In the genomic region with DNA sequence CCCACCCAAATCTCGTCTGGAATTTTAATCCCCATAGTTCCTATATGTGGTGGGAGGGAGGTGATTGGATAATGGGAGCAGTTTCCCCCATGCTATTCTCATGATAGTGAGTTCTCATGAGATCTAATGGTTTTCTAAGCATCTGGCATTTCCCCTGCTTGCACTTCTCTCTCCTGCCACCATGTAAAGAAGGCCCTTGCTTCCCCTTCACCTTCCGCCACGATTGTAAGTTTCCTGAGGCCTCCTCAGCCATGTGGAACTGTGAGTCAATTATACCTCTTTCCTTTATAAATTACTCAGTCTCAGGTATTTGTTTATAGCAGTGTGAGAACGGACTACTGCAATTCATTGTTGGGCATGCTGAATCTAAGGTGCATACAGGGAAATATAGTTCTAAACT, we compare ENCODE assay signal across 11 cellular contexts. TPM values are rescaled to one million over a fixed set of nuclear protein-coding genes. Genes with fewer than 3 reads are reported as not detected.
DNase-seq lines count a peak whose midpoint lies in the region; ATAC-seq and TF ChIP-seq lines count a peak whose summit lies in the region.
"Not testable (repeated sequence)": the region's sequence is repeated elsewhere in the genome, so short reads cannot be mapped to it uniquely, and the experiment has no call there.
"Had no signal": no experiment of that assay in that cellular context is flagged by ENCODE, and none has a peak within 500 bp of the region (broad histone marks: within the 10 kb centered on the region; RNA-seq: fewer than 3 reads in every experiment).

No MANE protein-coding gene starts in this region.

- not testable (repeated sequence) for H3K27me3 ChIP-seq in BLaER1 treated with 17β-estradiol and CSF1 and Interleukin-3, amounts not matched to agents 10 nM and 100 nM; HAP-1 (ENCODE audit: low read depth); breast epithelium; gastroesophageal sphincter; lower lobe of right lung (ENCODE audit: low read depth); rectal smooth muscle tissue (ENCODE audit: control insufficient read depth, insufficient read depth, low read length); tibial artery

- H3K9ac ChIP-seq in BLaER1 treated with 17β-estradiol and CSF1 and Interleukin-3, amounts not matched to agents 10 nM and 100 nM; rectal smooth muscle tissue (ENCODE audit: low read length): not testable (repeated sequence)

- not testable (repeated sequence) for TF ChIP-seq POLR2A in breast epithelium (IDR thresholded peaks at IDR 0.05); gastroesophageal sphincter (IDR thresholded peaks at IDR 0.05)

- H3K4me2 ChIP-seq in BLaER1 treated with 17β-estradiol and CSF1 and Interleukin-3, amounts not matched to agents 10 nM and 100 nM = peak overlapping the region in 6 of 11 experiments; percentile 9 to 58 (median 21); a peak in 8 of 22 replicates

- in situ Hi-C loops in HAP-1 (cut with MboI; ENCODE audit: low sequenced_read_pairs) = not testable (repeated sequence)

- H3K4me1 ChIP-seq in BLaER1 treated with 17β-estradiol and CSF1 and Interleukin-3, amounts not matched to agents 10 nM and 100 nM = peaks cover 12 to 70% (median 39%) of the 10 kb centered on the region in 10 experiments
- H3K4me1 ChIP-seq in HAP-1 = peaks cover 12% of the 10 kb centered on the region
- H3K4me1 ChIP-seq in breast epithelium; gastroesophageal sphincter; lower lobe of right lung; rectal smooth muscle tissue (ENCODE audit: control insufficient read depth, insufficient read depth, low read length): not testable (repeated sequence)
- H3K4me1 ChIP-seq in tibial artery = peaks cover 0 to 49% (median 27%) of the 10 kb centered on the region in 4 donors

- not testable (repeated sequence) for TF ChIP-seq EP300 in gastroesophageal sphincter (IDR thresholded peaks at IDR 0.05)

- not testable (repeated sequence) for H3K36me3 ChIP-seq in BLaER1 treated with 17β-estradiol and CSF1 and Interleukin-3, amounts not matched to agents 10 nM and 100 nM; HAP-1 (replicated peaks); breast epithelium; gastroesophageal sphincter; lower lobe of right lung; rectal smooth muscle tissue (ENCODE audit: control insufficient read depth, insufficient read depth, low read length); tibial artery

- TF ChIP-seq CTCF in breast epithelium (IDR thresholded peaks at IDR 0.05) (peak in 1 of 3 donors; percentile 19), gastroesophageal sphincter (IDR thresholded peaks at IDR 0.05) (peak in 1 of 4 experiments; percentile 5), tibial artery (IDR thresholded peaks at IDR 0.05) (peak in 1 of 2 experiments; percentile 34)
- TF ChIP-seq CTCF in lower lobe of right lung (IDR thresholded peaks at IDR 0.05) = not testable (repeated sequence)

- not testable (repeated sequence) for H3K27ac ChIP-seq in BLaER1 treated with 17β-estradiol and CSF1 and Interleukin-3, amounts not matched to agents 10 nM and 100 nM
- peak overlapping the region; percentile 48 to 56 for H3K27ac ChIP-seq in breast epithelium
- H3K27ac ChIP-seq in gastroesophageal sphincter = peak overlapping the region in 3 of 4 donors; percentile 36 to 60 (median 59)
- peak overlapping the region; percentile 6 for H3K27ac ChIP-seq in lower lobe of right lung
- peak overlapping the region; percentile 65 for H3K27ac ChIP-seq in rectal smooth muscle tissue (ENCODE audit: low read depth, low read length)
- peak overlapping the region; percentile 69 to 79 for H3K27ac ChIP-seq in tibial artery

- not testable (repeated sequence) for ATAC-seq in gastroesophageal sphincter, lower lobe of right lung

- peak; percentile 27 to 45 for DNase-seq in HAP-1 (ENCODE audit: low spot score in 2 of 2)
- not testable (repeated sequence) for DNase-seq in breast epithelium (ENCODE audit: low spot score in 2 of 2); lower lobe of right lung; tibial artery

- not testable (repeated sequence) for H3K4me3 ChIP-seq in BLaER1 treated with 17β-estradiol and CSF1 and Interleukin-3, amounts not matched to agents 10 nM and 100 nM; HAP-1; breast epithelium; gastroesophageal sphincter; lower lobe of right lung; rectal smooth muscle tissue (ENCODE audit: low read length)
- peak overlapping the region in 1 of 2 donors; percentile 27 for H3K4me3 ChIP-seq in tibial artery

- peaks cover 0 to 27% (median 13%) of the 10 kb centered on the region in 11 experiments; a peak in 14 of 22 replicates for H3K9me3 ChIP-seq in BLaER1 treated with 17β-estradiol and CSF1 and Interleukin-3, amounts not matched to agents 10 nM and 100 nM (replicated peaks in 1 of 11)
- H3K9me3 ChIP-seq in HAP-1, breast epithelium, gastroesophageal sphincter, lower lobe of right lung, tibial artery: not testable (repeated sequence)

- WGBS in gastroesophageal sphincter (ENCODE audit: low coverage in 1 of 2), 2 donors = 54 to 70% methylated on average over 2 to 4 of the region's 4 CpGs

- intact Hi-C loops in breast epithelium (cut with DNase I; ENCODE audit: low total_unique reads); lower lobe of right lung (cut with DNase I); tibial artery (cut with DNase I; ENCODE audit: low total_unique reads): not testable (repeated sequence)

- not testable (repeated sequence) for H4K20me1 ChIP-seq in BLaER1 treated with 17β-estradiol and CSF1 and Interleukin-3, amounts not matched to agents 10 nM and 100 nM

RNA-seq across cellular contexts. Expression of a gene that starts 30.6 kb away (rescaled TPM):
- 10 to 100 TPM; 60.8 to 81.8 (median 66.2) TPM for total RNA-seq in breast epithelium
- total RNA-seq in gastroesophageal sphincter = 10 to 100 TPM; 22.9 to 43.3 (median 31.0) TPM
- 72.0 TPM for total RNA-seq in lower lobe of right lung

RNA-seq across cellular contexts. Expression of a gene that starts 42.2 kb away (rescaled TPM):
- total RNA-seq in breast epithelium (not detected), gastroesophageal sphincter (not detected), lower lobe of right lung (not detected)
- total RNA-seq: CD4-positive, CD25-positive, alpha-beta regulatory T cell; H7; M059J; RPMI7951 had no signal
